ENCODE assay signal across 29 cellular contexts in the genomic region with DNA sequence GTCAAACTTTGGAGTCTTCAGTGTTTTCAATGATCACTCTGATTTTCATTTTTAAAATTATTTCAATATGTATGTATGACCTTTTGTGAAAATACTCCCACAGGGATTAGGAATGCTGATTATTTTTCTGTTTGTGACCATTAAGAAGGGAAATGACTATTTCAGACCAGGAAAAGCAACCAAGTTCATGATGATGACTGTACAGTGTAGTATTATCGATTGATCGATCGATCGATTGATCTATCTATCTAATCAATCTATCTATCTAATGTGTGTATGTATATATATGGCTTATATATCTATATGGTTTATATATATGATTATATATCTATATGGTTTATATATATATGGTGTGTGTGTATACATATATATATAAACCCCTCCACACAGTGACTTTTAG.
"Had no signal": no experiment of that assay in that cellular context is flagged by ENCODE, and none has a peak within 500 bp of the region (broad histone marks: within the 10 kb centered on the region; RNA-seq: fewer than 3 reads in every experiment).

No MANE protein-coding gene starts in this region.

- H3K27ac ChIP-seq: neural progenitor cell, ovary, parathyroid adenoma, psoas muscle, right lobe of liver, sigmoid colon, stomach, thoracic aorta, thyroid gland, tibial nerve, upper lobe of left lung, vagina had no signal

- H3K9ac ChIP-seq: neural progenitor cell, parathyroid adenoma had no signal

- FAIRE-seq: urothelium cell line had no signal

- H3K4me3 Mint-ChIP-seq: natural killer cell; nephron; neural progenitor cell; stimulated activated effector memory CD8-positive, alpha-beta T cell treated with anti-CD3 and anti-CD28 coated beads, Interleukin-12 subunit alpha, Interleukin-12 subunit beta, amount 100 ng/mL, for 72 hours; stimulated activated naive B cell treated with anti-CD40 and anti-IgM and Interleukin-4, amounts not matched to agents 10 μg/mL and 1 μg/mL and 100 μg/mL, for 72 hours; stimulated activated naive CD8-positive, alpha-beta T cell treated with anti-CD3 and anti-CD28 coated beads, Interleukin-15, Interleukin-2, amounts not matched to agents 100 ng/mL and 50 ng/mL, for 24 hours had no signal

- H3K4me3 ChIP-seq: neural progenitor cell, ovary, psoas muscle, right lobe of liver, sigmoid colon, stomach, thoracic aorta, thyroid gland, tibial nerve, upper lobe of left lung, vagina had no signal

- H3K9me3 Mint-ChIP-seq: nephron; neural progenitor cell; stimulated activated naive B cell treated with anti-CD40 and anti-IgM and Interleukin-4, amounts not matched to agents 10 μg/mL and 1 μg/mL and 100 μg/mL, for 72 hours; stimulated activated naive CD8-positive, alpha-beta T cell treated with anti-CD3 and anti-CD28 coated beads, Interleukin-15, Interleukin-2, amounts not matched to agents 100 ng/mL and 50 ng/mL, for 24 hours had no signal

- H3K27me3 Mint-ChIP-seq: progenitor cell of endocrine pancreas; stimulated activated naive B cell treated with anti-CD40 and anti-IgM and Interleukin-4, amounts not matched to agents 10 μg/mL and 1 μg/mL and 100 μg/mL, for 72 hours; stimulated activated naive CD8-positive, alpha-beta T cell treated with anti-CD3 and anti-CD28 coated beads, Interleukin-15, Interleukin-2, amounts not matched to agents 100 ng/mL and 50 ng/mL, for 24 hours had no signal

- H2AFZ ChIP-seq: neural progenitor cell, parathyroid adenoma had no signal

- H3K4me1 ChIP-seq: neural progenitor cell, parathyroid adenoma, psoas muscle, right lobe of liver, sigmoid colon, stomach, thyroid gland, tibial nerve, upper lobe of left lung, vagina had no signal

- H3K4me1 Mint-ChIP-seq: natural killer cell; stimulated activated effector memory CD8-positive, alpha-beta T cell treated with anti-CD3 and anti-CD28 coated beads, Interleukin-12 subunit alpha, Interleukin-12 subunit beta, amount 100 ng/mL, for 72 hours; stimulated activated naive B cell treated with anti-CD40 and anti-IgM and Interleukin-4, amounts not matched to agents 10 μg/mL and 1 μg/mL and 100 μg/mL, for 72 hours had no signal

- H3K9me3 ChIP-seq: ovary, psoas muscle, right lobe of liver, sigmoid colon, stomach, thoracic aorta, thyroid gland, tibial nerve, upper lobe of left lung, vagina had no signal

- H3K36me3 ChIP-seq: neural progenitor cell, ovary, right lobe of liver, sigmoid colon, stomach, thoracic aorta, thyroid gland, tibial nerve, upper lobe of left lung, vagina had no signal

- DNase-seq: natural killer cell; occipital lobe; ovary; posterior cingulate gyrus; psoas muscle; right cardiac atrium; right lobe of liver; sigmoid colon; small intestine; stimulated activated CD4-positive, alpha-beta T cell treated with anti-CD3 and anti-CD28 coated beads, Interleukin-12 subunit alpha, Interleukin-12 subunit beta, amount 100 ng/mL, for 4 hours; stimulated activated CD4-positive, alpha-beta T cell treated with anti-CD3 and anti-CD28 coated beads, Interleukin-2, amount 100 ng/mL, for 24 hours; stimulated activated CD4-positive, alpha-beta T cell treated with anti-CD3 and anti-CD28 coated beads, Interleukin-2, amount 100 ng/mL, for 48 hours; stimulated activated CD4-positive, alpha-beta T cell treated with anti-CD3 and anti-CD28 coated beads, Interleukin-4, amount 100 ng/mL, for 24 hours; stimulated activated naive B cell treated with anti-CD40 and anti-IgM and Interleukin-4, amounts not matched to agents 10 μg/mL and 1 μg/mL and 100 μg/mL, for 72 hours; stimulated activated naive CD4-positive, alpha-beta T cell treated with Interleukin-2 at 50 U/mL for 16 hours; stomach; thyroid gland; trophoblast cell; upper lobe of left lung had no signal

- H3K27ac Mint-ChIP-seq: natural killer cell; nephron; neural progenitor cell; progenitor cell of endocrine pancreas; stimulated activated effector memory CD8-positive, alpha-beta T cell treated with anti-CD3 and anti-CD28 coated beads, Interleukin-12 subunit alpha, Interleukin-12 subunit beta, amount 100 ng/mL, for 72 hours; stimulated activated naive B cell treated with anti-CD40 and anti-IgM and Interleukin-4, amounts not matched to agents 10 μg/mL and 1 μg/mL and 100 μg/mL, for 72 hours; stimulated activated naive CD8-positive, alpha-beta T cell treated with anti-CD3 and anti-CD28 coated beads, Interleukin-15, Interleukin-2, amounts not matched to agents 100 ng/mL and 50 ng/mL, for 24 hours had no signal

- H3K36me3 Mint-ChIP-seq: natural killer cell; neural progenitor cell; stimulated activated effector memory CD8-positive, alpha-beta T cell treated with anti-CD3 and anti-CD28 coated beads, Interleukin-12 subunit alpha, Interleukin-12 subunit beta, amount 100 ng/mL, for 72 hours; stimulated activated naive B cell treated with anti-CD40 and anti-IgM and Interleukin-4, amounts not matched to agents 10 μg/mL and 1 μg/mL and 100 μg/mL, for 72 hours had no signal

- H3K27me3 ChIP-seq: neural progenitor cell, ovary, right lobe of liver, sigmoid colon, stomach, thyroid gland, tibial nerve, upper lobe of left lung, vagina had no signal

- H3K4me2 ChIP-seq: neural progenitor cell had no signal

- ATAC-seq: natural killer cell; psoas muscle; right cardiac atrium; right lobe of liver; stimulated activated effector memory CD8-positive, alpha-beta T cell treated with anti-CD3 and anti-CD28 coated beads, Interleukin-12 subunit alpha, Interleukin-12 subunit beta, amount 100 ng/mL, for 72 hours; stimulated activated naive B cell treated with anti-CD40 and anti-IgM and Interleukin-4, amounts not matched to agents 10 μg/mL and 1 μg/mL and 100 μg/mL, for 72 hours had no signal

- H3K79me2 ChIP-seq: parathyroid adenoma had no signal
